ENCODE assay signal across 10 cellular contexts in the genomic region with DNA sequence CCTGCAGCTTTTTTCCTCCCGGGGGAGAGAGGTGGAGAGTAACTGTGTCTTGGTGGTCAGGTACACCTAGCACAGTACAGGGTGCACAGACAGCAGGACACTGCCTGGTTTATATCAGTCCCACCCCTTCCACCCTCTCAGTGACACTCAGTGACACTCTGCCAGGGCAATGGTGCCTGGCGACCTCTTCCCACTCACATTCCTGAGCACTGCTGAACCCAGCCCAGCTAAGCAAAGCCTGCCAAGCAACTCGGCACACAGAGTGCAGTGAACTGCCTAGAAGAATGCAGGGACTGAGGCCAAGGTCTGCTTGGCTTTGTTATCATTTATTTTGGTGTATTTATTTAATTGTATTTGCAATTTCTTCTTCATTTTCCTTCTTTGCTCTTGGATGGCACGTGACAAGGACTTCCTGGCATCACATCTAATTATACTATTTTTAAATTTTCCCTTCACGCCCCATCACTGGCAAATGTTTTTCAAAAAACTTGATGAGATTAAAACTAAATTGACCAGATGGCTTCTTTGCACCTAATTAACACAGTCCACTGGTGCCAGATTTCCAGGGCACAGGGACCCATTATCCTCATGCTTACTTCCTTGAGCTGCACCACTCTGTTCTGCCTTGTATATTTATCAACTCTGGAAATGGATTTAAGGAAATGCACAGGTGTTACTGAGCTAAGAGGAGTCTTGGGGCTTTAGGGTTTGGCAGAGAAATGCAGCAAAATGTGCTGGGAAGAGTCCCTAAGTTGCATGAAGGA.
DNase-seq lines count a peak whose midpoint lies in the region; ATAC-seq and TF ChIP-seq lines count a peak whose summit lies in the region.
"Had no signal": no experiment of that assay in that cellular context is flagged by ENCODE, and none has a peak within 500 bp of the region (broad histone marks: within the 10 kb centered on the region; RNA-seq: fewer than 3 reads in every experiment).

No MANE protein-coding gene starts in this region.

- peak overlapping the region; percentile 71 for H3K27ac Mint-ChIP-seq in chondrocyte (ENCODE audit: unreplicated experiment)
- H3K27ac Mint-ChIP-seq: activated naive CD4-positive, alpha-beta T cell treated with anti-CD3 and anti-CD28 coated beads, Interleukin-2, amount 50 U/mL, for 72 hours had no signal

- H3K4me2 ChIP-seq in skeletal muscle satellite cell (ENCODE audit: low read length), result peak overlapping the region; percentile 47

- no peak for ATAC-seq in HG03469 (IDR thresholded peaks at IDR 0.05; ENCODE audit: unreplicated experiment)
- ATAC-seq: activated naive CD4-positive, alpha-beta T cell treated with anti-CD3 and anti-CD28 coated beads, Interleukin-2, amount 50 U/mL, for 72 hours had no signal

- H3K27me3 Mint-ChIP-seq in chondrocyte (ENCODE audit: low read depth), result no peaks in the 10 kb centered on the region

- no peaks in the 10 kb centered on the region for H3K36me3 ChIP-seq in skeletal muscle satellite cell (ENCODE audit: insufficient read depth, low read length)

- DNase-seq in chondrocyte (ENCODE audit: low spot score), result no peak
- peak; percentile 80 for DNase-seq in kidney glomerular epithelial cell (lab: John Stamatoyannopoulos, UW)
- DNase-seq in activated CD4-positive, alpha-beta T cell treated with anti-CD3 and anti-CD28 coated beads for 48 hours, result no peak
- DNase-seq in GM10266 (ENCODE audit: extremely low spot score), result no peak
- DNase-seq in NOMO-1 treated with DMSO at 0.1 percent for 48 hours (lab: John Stamatoyannopoulos, UW; ENCODE audit: unreplicated experiment), result no peak
- DNase-seq: NCI-H2227 treated with DMSO at 0.1 percent for 48 hours had no signal

- H3K9me3 ChIP-seq in skeletal muscle satellite cell (replicated peaks; ENCODE audit: low read length), result no peaks in the 10 kb centered on the region

- H3K4me3 Mint-ChIP-seq in chondrocyte (ENCODE audit: unreplicated experiment), result no peak overlapping the region

- H3K27me3 ChIP-seq in skeletal muscle satellite cell (ENCODE audit: control insufficient read depth, insufficient read depth, low read length), result no peaks in the 10 kb centered on the region

- H3K9me3 Mint-ChIP-seq in chondrocyte (ENCODE audit: low read depth), result peaks cover 19% of the 10 kb centered on the region

- TF ChIP-seq EP300 in Ishikawa (IDR thresholded peaks at IDR 0.05; ENCODE audit: borderline replicate concordance), result peak; percentile 99

- peaks cover 22% of the 10 kb centered on the region for H3K4me1 ChIP-seq in skeletal muscle satellite cell (ENCODE audit: control insufficient read depth, insufficient read depth, low read length)

- peak; percentile 45 for TF ChIP-seq RAD21 in Ishikawa (IDR thresholded peaks at IDR 0.05; ENCODE audit: low read depth)

- peaks cover 59% of the 10 kb centered on the region for H3K4me1 Mint-ChIP-seq in chondrocyte (ENCODE audit: low read depth)

- H3K9ac ChIP-seq in skeletal muscle satellite cell (ENCODE audit: low read depth, low read length), result no peak overlapping the region

- H3K4me3 ChIP-seq in skeletal muscle satellite cell (ENCODE audit: low read length), result no peak overlapping the region

- H3K36me3 Mint-ChIP-seq in chondrocyte (ENCODE audit: low read depth), result peaks cover 4% of the 10 kb centered on the region

- TF ChIP-seq CTCF in chondrocyte (IDR thresholded peaks at IDR 0.05) (no peak), GM10266 (IDR thresholded peaks at IDR 0.05; ENCODE audit: control insufficient read depth, insufficient read depth, low read depth, missing control alignments) (no peak)

TF ChIP-seq in Ishikawa, 13 proteins besides CTCF, POLR2A, EP300 and RAD21:
- TF ChIP-seq, protein P1, sequence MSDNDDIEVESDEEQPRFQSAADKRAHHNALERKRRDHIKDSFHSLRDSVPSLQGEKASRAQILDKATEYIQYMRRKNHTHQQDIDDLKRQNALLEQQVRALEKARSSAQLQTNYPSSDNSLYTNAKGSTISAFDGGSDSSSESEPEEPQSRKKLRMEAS (IDR thresholded peaks at IDR 0.05), result peak; percentile 63
- TF ChIP-seq NFIC (IDR thresholded peaks at IDR 0.05) (peak; percentile 99), YY1 (IDR thresholded peaks at IDR 0.05; ENCODE audit: low read depth) (peak; percentile 54; the same call in 1 of the 2 replicates), ZBTB7A (IDR thresholded peaks at IDR 0.05; ENCODE audit: low read depth) (no peak), EGR1 (IDR thresholded peaks at IDR 0.05) (peak; percentile 92), TEAD4 (IDR thresholded peaks at IDR 0.05) (peak; percentile 99), CREB1 (IDR thresholded peaks at IDR 0.05; ENCODE audit: low read depth) (no peak), TAF1 (IDR thresholded peaks at IDR 0.05; ENCODE audit: low read depth) (no peak), CEBPB (IDR thresholded peaks at IDR 0.05) (peak; percentile 39; the same call in 1 of the 2 replicates), TCF12 (IDR thresholded peaks at IDR 0.05; ENCODE audit: low read depth) (peak; percentile 99), FOXM1 (IDR thresholded peaks at IDR 0.05; ENCODE audit: borderline replicate concordance, low read depth) (peak; percentile 97)
- TF ChIP-seq, protein P2, sequence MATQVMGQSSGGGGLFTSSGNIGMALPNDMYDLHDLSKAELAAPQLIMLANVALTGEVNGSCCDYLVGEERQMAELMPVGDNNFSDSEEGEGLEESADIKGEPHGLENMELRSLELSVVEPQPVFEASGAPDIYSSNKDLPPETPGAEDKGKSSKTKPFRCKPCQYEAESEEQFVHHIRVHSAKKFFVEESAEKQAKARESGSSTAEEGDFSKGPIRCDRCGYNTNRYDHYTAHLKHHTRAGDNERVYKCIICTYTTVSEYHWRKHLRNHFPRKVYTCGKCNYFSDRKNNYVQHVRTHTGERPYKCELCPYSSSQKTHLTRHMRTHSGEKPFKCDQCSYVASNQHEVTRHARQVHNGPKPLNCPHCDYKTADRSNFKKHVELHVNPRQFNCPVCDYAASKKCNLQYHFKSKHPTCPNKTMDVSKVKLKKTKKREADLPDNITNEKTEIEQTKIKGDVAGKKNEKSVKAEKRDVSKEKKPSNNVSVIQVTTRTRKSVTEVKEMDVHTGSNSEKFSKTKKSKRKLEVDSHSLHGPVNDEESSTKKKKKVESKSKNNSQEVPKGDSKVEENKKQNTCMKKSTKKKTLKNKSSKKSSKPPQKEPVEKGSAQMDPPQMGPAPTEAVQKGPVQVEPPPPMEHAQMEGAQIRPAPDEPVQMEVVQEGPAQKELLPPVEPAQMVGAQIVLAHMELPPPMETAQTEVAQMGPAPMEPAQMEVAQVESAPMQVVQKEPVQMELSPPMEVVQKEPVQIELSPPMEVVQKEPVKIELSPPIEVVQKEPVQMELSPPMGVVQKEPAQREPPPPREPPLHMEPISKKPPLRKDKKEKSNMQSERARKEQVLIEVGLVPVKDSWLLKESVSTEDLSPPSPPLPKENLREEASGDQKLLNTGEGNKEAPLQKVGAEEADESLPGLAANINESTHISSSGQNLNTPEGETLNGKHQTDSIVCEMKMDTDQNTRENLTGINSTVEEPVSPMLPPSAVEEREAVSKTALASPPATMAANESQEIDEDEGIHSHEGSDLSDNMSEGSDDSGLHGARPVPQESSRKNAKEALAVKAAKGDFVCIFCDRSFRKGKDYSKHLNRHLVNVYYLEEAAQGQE (IDR thresholded peaks at IDR 0.05; ENCODE audit: low read depth), result no peak
- TF ChIP-seq, protein P3, sequence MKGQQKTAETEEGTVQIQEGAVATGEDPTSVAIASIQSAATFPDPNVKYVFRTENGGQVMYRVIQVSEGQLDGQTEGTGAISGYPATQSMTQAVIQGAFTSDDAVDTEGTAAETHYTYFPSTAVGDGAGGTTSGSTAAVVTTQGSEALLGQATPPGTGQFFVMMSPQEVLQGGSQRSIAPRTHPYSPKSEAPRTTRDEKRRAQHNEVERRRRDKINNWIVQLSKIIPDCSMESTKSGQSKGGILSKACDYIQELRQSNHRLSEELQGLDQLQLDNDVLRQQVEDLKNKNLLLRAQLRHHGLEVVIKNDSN (IDR thresholded peaks at IDR 0.05), result peak; percentile 58
